19 cellular contexts compared by ENCODE assay signal in genomic region chrX:2910109-2910508, GRCh38. TPM values are rescaled to one million over a fixed set of nuclear protein-coding genes. Genes with fewer than 3 reads are reported as not detected.
DNase-seq lines count a peak whose midpoint lies in the region; ATAC-seq, FAIRE-seq and TF ChIP-seq lines count a peak whose summit lies in the region.
"Had no signal": no experiment of that assay in that cellular context is flagged by ENCODE, and none has a peak within 500 bp of the region (broad histone marks: within the 10 kb centered on the region; RNA-seq: fewer than 3 reads in every experiment).

No MANE protein-coding gene starts in this region.

- peaks cover 23% of the 10 kb centered on the region for H3K4me1 Mint-ChIP-seq in WTC11
- H3K4me1 Mint-ChIP-seq: CD4-positive, alpha-beta memory T cell had no signal

- peaks cover 4 to 20% (median 7%) of the 10 kb centered on the region in 3 donors for H3K36me3 ChIP-seq in pancreas
- no peaks in the 10 kb centered on the region for H3K36me3 ChIP-seq in lower lobe of right lung
- H3K36me3 ChIP-seq: HAP-1 had no signal

- H3K4me1 ChIP-seq in pancreas: no peaks in the 10 kb centered on the region
- no peaks in the 10 kb centered on the region for H3K4me1 ChIP-seq in lower lobe of right lung

- H3K9me3 Mint-ChIP-seq in WTC11: peaks cover 4% of the 10 kb centered on the region

- intact Hi-C loops in pancreas (cut with DNase I) (no loop called here), lower lobe of right lung (cut with DNase I) (no loop called here), Right ventricle myocardium superior (cut with DNase I) (no loop called here)

- H3K4me3 Mint-ChIP-seq in WTC11: no peak overlapping the region
- H3K4me3 Mint-ChIP-seq: CD4-positive, alpha-beta memory T cell had no signal

- H3K4me3 ChIP-seq in pancreas (no peak overlapping the region), lower lobe of right lung (no peak overlapping the region)
- H3K4me3 ChIP-seq: HAP-1 had no signal

- no peaks in the 10 kb centered on the region for H3K9me3 ChIP-seq in pancreas
- no peaks in the 10 kb centered on the region for H3K9me3 ChIP-seq in lower lobe of right lung
- H3K9me3 ChIP-seq: HAP-1 had no signal

- TF ChIP-seq CTCF in WTC11 (IDR thresholded peaks at IDR 0.05): no peak
- no peak for TF ChIP-seq CTCF in pancreas (IDR thresholded peaks at IDR 0.05)
- no peak for TF ChIP-seq CTCF in lower lobe of right lung (IDR thresholded peaks at IDR 0.05)

- 95 to 97% methylated on average over 3 of the region's 3 CpGs for WGBS in pancreas, 2 donors

- H3K27ac ChIP-seq in pancreas: no peak overlapping the region
- no peak overlapping the region for H3K27ac ChIP-seq in lower lobe of right lung

- CTCF ChIA-PET in WTC11 (lab: Charles Lee): no interaction called here

- H3K27ac Mint-ChIP-seq in WTC11: no peak overlapping the region
- H3K27ac Mint-ChIP-seq: CD4-positive, alpha-beta memory T cell had no signal

- H3K27me3 ChIP-seq in pancreas: no peaks in the 10 kb centered on the region
- no peaks in the 10 kb centered on the region for H3K27me3 ChIP-seq in lower lobe of right lung (ENCODE audit: low read depth)

- H3K27me3 Mint-ChIP-seq in WTC11 (ENCODE audit: low read depth): no peaks in the 10 kb centered on the region; the same call in 1 of the 2 replicates
- H3K27me3 Mint-ChIP-seq: CD4-positive, alpha-beta memory T cell had no signal

- POLR2A ChIA-PET in WTC11 (lab: Charles Lee): no interaction called here

- DNase-seq in WTC11 (ENCODE audit: low spot score) (no peak), frontal cortex (ENCODE audit: low spot score in 2 of 2) (no peak), pancreas (no peak), lower lobe of right lung (no peak), Right ventricle myocardium superior (no peak)
- DNase-seq: 8988T; C1 segment of cervical spinal cord; Calu3; CD4-positive, alpha-beta memory T cell; COR-L47; DMS53; DMS79 treated with DMSO at 0.1 percent for 48 hours; GOT3 had no signal

- FAIRE-seq in G401.6 (lab: Jason Lieb, UNC) (peak; percentile 72), frontal cortex (lab: Jason Lieb, UNC) (peak; percentile 97), pancreas (lab: Jason Lieb, UNC) (peak; percentile 97)
- FAIRE-seq: GM12892, H54 had no signal

- peaks cover 4% of the 10 kb centered on the region for H3K36me3 Mint-ChIP-seq in WTC11

- ATAC-seq in WTC11: no peak
- ATAC-seq in pancreas: no peak
- no peak for ATAC-seq in lower lobe of right lung
- ATAC-seq in HG03045 (IDR thresholded peaks at IDR 0.05; ENCODE audit: unreplicated experiment): no peak
- no peak for ATAC-seq in Right ventricle myocardium superior (ENCODE audit: poor library complexity)

TF ChIP-seq in WTC11, 78 proteins besides CTCF, POLR2A, EP300 and RAD21:
- TF ChIP-seq HMGA2 (CRISPR knock-in tag; IDR thresholded peaks at IDR 0.05) (peak; percentile 99), PREB (CRISPR knock-in tag; IDR thresholded peaks at IDR 0.05; ENCODE audit: borderline replicate concordance) (no peak), MXD4 (CRISPR knock-in tag; IDR thresholded peaks at IDR 0.05; ENCODE audit: borderline replicate concordance) (no peak), ZNF425 (CRISPR knock-in tag; conservative IDR thresholded peaks at IDR 0.05) (no peak)

RNA-seq across cellular contexts. Expression of gene ARSD, which starts 19.0 kb away (rescaled TPM):
- 3.0 to 6.3 TPM (median 6.0 TPM) in 3 replicates for total RNA-seq in WTC11 (2021)
- total RNA-seq in frontal cortex: 9.0 TPM
- 10 to 100 TPM; 29.8 to 67.0 (median 52.2) TPM for total RNA-seq in pancreas
- 10 to 100 TPM; 17.8 to 35.7 TPM for polyA plus RNA-seq in pancreas
- 30.7 TPM for total RNA-seq in lower lobe of right lung
- total RNA-seq in Right ventricle myocardium superior: 5.4 TPM
- total RNA-seq: G401 had no signal
